Comparison of ENCODE assay signal across 35 cellular contexts in the genomic region with DNA sequence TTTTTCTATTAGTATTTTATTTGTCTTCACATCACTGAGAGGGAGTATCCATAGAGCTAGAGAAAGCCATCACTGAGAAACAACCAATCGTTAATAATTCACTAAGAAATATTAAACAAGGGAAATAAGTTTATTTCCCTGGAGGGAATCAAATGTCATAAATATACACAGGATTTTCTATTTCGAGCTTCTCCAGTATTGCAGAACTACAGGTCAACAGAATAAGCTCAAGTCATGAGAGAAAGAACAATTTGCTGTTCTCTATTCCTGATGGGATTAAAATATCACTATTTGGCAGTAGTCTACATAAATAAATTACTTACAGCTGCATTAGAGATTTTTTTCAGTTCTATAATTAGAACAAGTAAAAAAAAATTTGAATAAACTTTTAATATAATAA. TPM values are rescaled to one million over a fixed set of nuclear protein-coding genes. Genes with fewer than 3 reads are reported as not detected.
"Had no signal": no experiment of that assay in that cellular context is flagged by ENCODE, and none has a peak within 500 bp of the region (broad histone marks: within the 10 kb centered on the region; RNA-seq: fewer than 3 reads in every experiment).

No MANE protein-coding gene starts in this region.

- FAIRE-seq: colon had no signal

- H3K27ac Mint-ChIP-seq: activated B cell treated with CpG ODN at 0.5 μM for 24 hours; activated CD8-positive, alpha-beta T cell treated with anti-CD3 and anti-CD28 coated beads for 36 hours; activated naive CD4-positive, alpha-beta T cell treated with anti-CD3 and anti-CD28 coated beads for 36 hours; activated naive CD4-positive, alpha-beta T cell treated with anti-CD3 and anti-CD28 coated beads, Interleukin-2, amount 50 U/mL, for 24 hours; activated naive CD8-positive, alpha-beta T cell treated with anti-CD3 and anti-CD28 coated beads for 36 hours; activated naive CD8-positive, alpha-beta T cell treated with anti-CD3 and anti-CD28 coated beads, Interleukin-2, amount 50 U/mL, for 24 hours; activated T-helper 17 cell treated with anti-CD3 and anti-CD28 coated beads, Interleukin-2, amount 50 U/mL, for 72 hours; effector memory CD8-positive, alpha-beta T cell; T-helper 17 cell; T-helper 2 cell treated with Interferon-gamma antibody and Interleukin-4, amounts not matched to agents 5 μg/mL and 100 μg/mL, for 36 hours had no signal

- H3K4me1 ChIP-seq: foreskin keratinocyte had no signal

- H3K27ac ChIP-seq: adrenal gland, body of pancreas, esophagus muscularis mucosa, foreskin keratinocyte, WERI-Rb-1 had no signal

- H3K27me3 ChIP-seq: adrenal gland had no signal

- H3K9me3 ChIP-seq: adrenal gland, body of pancreas, esophagus muscularis mucosa, gastrocnemius medialis had no signal

- H3K36me3 ChIP-seq: adrenal gland, esophagus muscularis mucosa, gastrocnemius medialis, WERI-Rb-1 had no signal

- ATAC-seq: activated CD4-positive, CD25-positive, alpha-beta regulatory T cell treated with anti-CD3 and anti-CD28 coated beads, Interleukin-2, amount 50 U/mL, for 24 hours; activated CD8-positive, alpha-beta T cell treated with anti-CD3 and anti-CD28 coated beads for 36 hours; activated naive CD8-positive, alpha-beta T cell treated with anti-CD3 and anti-CD28 coated beads, Interleukin-2, amount 50 U/mL, for 24 hours; activated T-cell treated with anti-CD3 and anti-CD28 coated beads, Interleukin-2, amount 50 U/mL, for 4 hours; activated T-helper 17 cell treated with anti-CD3 and anti-CD28 coated beads, Interleukin-2, amount 50 U/mL, for 72 hours; body of pancreas; effector memory CD8-positive, alpha-beta T cell; foreskin keratinocyte; T-helper 17 cell had no signal

- H3K36me3 Mint-ChIP-seq: activated naive CD8-positive, alpha-beta T cell treated with anti-CD3 and anti-CD28 coated beads for 36 hours had no signal

- H3K4me3 Mint-ChIP-seq: activated B cell treated with CpG ODN at 0.5 μM for 24 hours; activated CD8-positive, alpha-beta T cell treated with anti-CD3 and anti-CD28 coated beads for 36 hours; activated naive CD4-positive, alpha-beta T cell treated with anti-CD3 and anti-CD28 coated beads for 36 hours; activated naive CD4-positive, alpha-beta T cell treated with anti-CD3 and anti-CD28 coated beads, Interleukin-2, amount 50 U/mL, for 24 hours; activated naive CD8-positive, alpha-beta T cell treated with anti-CD3 and anti-CD28 coated beads for 36 hours; activated naive CD8-positive, alpha-beta T cell treated with anti-CD3 and anti-CD28 coated beads, Interleukin-2, amount 50 U/mL, for 24 hours; activated T-cell treated with anti-CD3 and anti-CD28 coated beads, Interleukin-2, amount 50 U/mL, for 4 hours; activated T-helper 17 cell treated with anti-CD3 and anti-CD28 coated beads, Interleukin-2, amount 50 U/mL, for 72 hours; effector memory CD8-positive, alpha-beta T cell; T-helper 17 cell; T-helper 2 cell treated with Interferon-gamma antibody and Interleukin-4, amounts not matched to agents 5 μg/mL and 100 μg/mL, for 36 hours had no signal

- H3K9me3 Mint-ChIP-seq: activated B cell treated with CpG ODN at 0.5 μM for 24 hours; activated CD8-positive, alpha-beta T cell treated with anti-CD3 and anti-CD28 coated beads for 36 hours; activated naive CD4-positive, alpha-beta T cell treated with anti-CD3 and anti-CD28 coated beads for 36 hours; activated naive CD4-positive, alpha-beta T cell treated with anti-CD3 and anti-CD28 coated beads, Interleukin-2, amount 50 U/mL, for 24 hours; activated naive CD8-positive, alpha-beta T cell treated with anti-CD3 and anti-CD28 coated beads for 36 hours; activated naive CD8-positive, alpha-beta T cell treated with anti-CD3 and anti-CD28 coated beads, Interleukin-2, amount 50 U/mL, for 24 hours; activated T-cell treated with anti-CD3 and anti-CD28 coated beads, Interleukin-2, amount 50 U/mL, for 4 hours; activated T-helper 17 cell treated with anti-CD3 and anti-CD28 coated beads, Interleukin-2, amount 50 U/mL, for 72 hours; effector memory CD8-positive, alpha-beta T cell; T-helper 2 cell treated with Interferon-gamma antibody and Interleukin-4, amounts not matched to agents 5 μg/mL and 100 μg/mL, for 36 hours had no signal

- H3K4me3 ChIP-seq: adrenal gland, body of pancreas, esophagus muscularis mucosa, gastrocnemius medialis had no signal

- DNase-seq: activated B cell treated with CpG ODN at 0.5 μM for 24 hours; activated CD4-positive, alpha-beta T cell treated with anti-CD3 and anti-CD28 coated beads for 48 hours; activated CD4-positive, alpha-beta T cell treated with anti-CD3 and anti-CD28 coated beads, Interleukin-2, amount 50 U/mL, for 1 hour; activated CD4-positive, alpha-beta T cell treated with anti-CD3 and anti-CD28 coated beads, Interleukin-2, amount 50 U/mL, for 48 hours; activated CD8-positive, alpha-beta memory T cell treated with anti-CD3 and anti-CD28 coated beads for 24 hours; activated CD8-positive, alpha-beta T cell treated with anti-CD3 and anti-CD28 coated beads for 36 hours; activated effector memory CD4-positive, alpha-beta T cell treated with anti-CD3 and anti-CD28 coated beads, Interleukin-2, amount 50 U/mL, for 16 hours; activated naive CD4-positive, alpha-beta T cell treated with anti-CD3 and anti-CD28 coated beads for 36 hours; activated naive CD8-positive, alpha-beta T cell treated with anti-CD3 and anti-CD28 coated beads for 36 hours; activated naive CD8-positive, alpha-beta T cell treated with anti-CD3 and anti-CD28 coated beads, Interleukin-2, amount 50 U/mL, for 24 hours; activated T-cell treated with anti-CD3 and anti-CD28 coated beads, Interleukin-2, amount 50 U/mL, for 4 hours; adrenal gland; amygdala; aorta; body of pancreas; caudate nucleus; cortex of kidney; dermis blood vessel endothelial cell; effector CD4-positive, alpha-beta T cell; effector memory CD8-positive, alpha-beta T cell; erythroblast; foreskin keratinocyte; gastrocnemius medialis; glutamatergic neuron; T-helper 1 cell; T-helper 17 cell; T1000; WERI-Rb-1 had no signal

RNA-seq across cellular contexts. Expression of gene FAM162B, which starts 2.2 kb away (rescaled TPM):
- total RNA-seq: activated B cell treated with CpG ODN at 0.5 μM for 24 hours; activated CD8-positive, alpha-beta T cell treated with anti-CD3 and anti-CD28 coated beads for 36 hours; activated naive CD4-positive, alpha-beta T cell treated with anti-CD3 and anti-CD28 coated beads for 36 hours; activated naive CD8-positive, alpha-beta T cell treated with anti-CD3 and anti-CD28 coated beads for 36 hours; activated T-cell treated with anti-CD3 and anti-CD28 coated beads, Interleukin-2, amount 50 U/mL, for 4 hours; activated T-helper 17 cell treated with anti-CD3 and anti-CD28 coated beads, Interleukin-2, amount 50 U/mL, for 72 hours; body of pancreas; chondrocyte; foreskin keratinocyte; T-helper 17 cell had no signal
